14 cellular contexts compared by ENCODE assay signal in the genomic region with DNA sequence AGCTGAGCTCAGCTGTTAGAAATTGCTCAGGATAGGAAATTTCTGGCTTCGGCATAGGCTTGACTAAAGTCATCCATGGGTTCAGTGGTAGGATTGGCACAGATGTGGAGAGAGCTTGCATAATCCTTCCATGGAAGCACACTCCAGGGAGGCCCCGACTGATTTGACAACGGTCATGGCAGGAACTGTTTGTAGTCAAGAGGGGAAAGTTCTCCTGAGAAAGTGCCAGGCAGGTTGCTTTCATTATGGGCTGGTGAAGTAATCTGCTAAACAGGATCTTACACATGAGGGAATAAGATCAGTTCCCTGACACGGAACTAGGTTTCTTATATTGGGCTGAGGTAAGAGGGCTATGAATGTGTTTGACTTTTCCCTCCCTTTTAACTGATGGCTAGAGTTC.
DNase-seq lines count a peak whose midpoint lies in the region; ATAC-seq, FAIRE-seq and TF ChIP-seq lines count a peak whose summit lies in the region.
"Had no signal": no experiment of that assay in that cellular context is flagged by ENCODE, and none has a peak within 500 bp of the region (broad histone marks: within the 10 kb centered on the region; RNA-seq: fewer than 3 reads in every experiment).

No MANE protein-coding gene starts in this region.

- no peak for TF ChIP-seq CTCF in fibroblast of the aortic adventitia (IDR thresholded peaks at IDR 0.05; ENCODE audit: insufficient read depth, low read length)

- CTCF ChIA-PET in CD8-positive, alpha-beta memory T cell (lab: Charles Lee): interaction anchor here (0.9 kb wide), 1 partner anchor 17 kb away, joined by 3 read pairs; no protein-coding TSS in a partner anchor

- POLR2A ChIA-PET in CD8-positive, alpha-beta memory T cell (lab: Charles Lee): no interaction called here

- H3K4me3 ChIP-seq in CD8-positive, alpha-beta memory T cell (ENCODE audit: low read length): no peak overlapping the region
- H3K4me3 ChIP-seq in fibroblast of the aortic adventitia (ENCODE audit: low read depth, low read length): peak overlapping the region; percentile 31

- no peak overlapping the region for H3K4me3 Mint-ChIP-seq in CD8-positive, alpha-beta memory T cell
- H3K4me3 Mint-ChIP-seq: nephron had no signal

- no peaks in the 10 kb centered on the region for H3K4me1 ChIP-seq in CD8-positive, alpha-beta memory T cell (ENCODE audit: insufficient read depth, low read length)

- H3K27me3 ChIP-seq in CD8-positive, alpha-beta memory T cell (ENCODE audit: insufficient read depth, low read length, poor library complexity, severe bottlenecking): no peaks in the 10 kb centered on the region

- H3K36me3 Mint-ChIP-seq in CD8-positive, alpha-beta memory T cell: peaks cover 6 to 44% (median 10%) of the 10 kb centered on the region in 3 donors

- H3K9me3 ChIP-seq in CD8-positive, alpha-beta memory T cell (ENCODE audit: low read length): no peaks in the 10 kb centered on the region

- no peaks in the 10 kb centered on the region for H3K9me3 Mint-ChIP-seq in CD8-positive, alpha-beta memory T cell

- no peak overlapping the region for H3K27ac ChIP-seq in CD8-positive, alpha-beta memory T cell (ENCODE audit: low read depth, low read length)
- H3K27ac ChIP-seq: RWPE1 had no signal

- FAIRE-seq in GM12892 (lab: Jason Lieb, UNC) (no peak), urothelium cell line (lab: Jason Lieb, UNC) (no peak), frontal cortex (lab: Jason Lieb, UNC) (no peak)
- FAIRE-seq: colon had no signal

- DNase-seq in CD8-positive, alpha-beta memory T cell: no peak
- peak; percentile 39 for DNase-seq in MV-4-11 (lab: John Stamatoyannopoulos, UW)
- peak; percentile 71 for DNase-seq in fibroblast of the aortic adventitia (ENCODE audit: low read depth)
- peak; percentile 63 for DNase-seq in sciatic nerve (ENCODE audit: low spot score)
- no peak for DNase-seq in GM12892 (ENCODE audit: insufficient read length)
- DNase-seq in urothelium cell line (ENCODE audit: low spot score): no peak
- DNase-seq in frontal cortex (ENCODE audit: low spot score in 2 of 2): no peak
- DNase-seq: activated CD4-positive, CD25-positive, alpha-beta regulatory T cell; activated effector memory CD4-positive, alpha-beta T cell treated with anti-CD3 and anti-CD28 coated beads, Interleukin-2, amount 50 U/mL, for 16 hours; stimulated activated CD4-positive, alpha-beta T cell treated with anti-CD3 and anti-CD28 coated beads, Interleukin-1b, Interleukin-23, amount 100 ng/mL, for 48 hours had no signal

- H3K4me1 Mint-ChIP-seq in CD8-positive, alpha-beta memory T cell: peaks cover 0 to 9% (median 9%) of the 10 kb centered on the region in 3 donors

- intact Hi-C loops in sciatic nerve (cut with DNase I): no loop called here

- no peak for TF ChIP-seq POLR2A in GM12892 (IDR thresholded peaks at IDR 0.05; ENCODE audit: low read depth, low read length)

- peak overlapping the region in 5 of 8 donors; percentile 1 to 54 (median 36) for H3K27ac Mint-ChIP-seq in CD8-positive, alpha-beta memory T cell
- H3K27ac Mint-ChIP-seq: nephron had no signal

- no peaks in the 10 kb centered on the region for H3K27me3 Mint-ChIP-seq in CD8-positive, alpha-beta memory T cell

- ATAC-seq in sciatic nerve (peak; percentile 92), HG02798 (IDR thresholded peaks at IDR 0.05; ENCODE audit: poor library complexity, unreplicated experiment) (no peak)

- no peaks in the 10 kb centered on the region for H3K36me3 ChIP-seq in CD8-positive, alpha-beta memory T cell (ENCODE audit: insufficient read depth, low read length)

Comparison
In these comparisons a context has a peak if more than half of its experiments do, and no peak if none do; other contexts are left out.
1. DNase-seq: peak in MV-4-11 (single experiment), fibroblast of the aortic adventitia (single experiment) and sciatic nerve (single experiment); none in CD8-positive, alpha-beta memory T cell (0 of 5), GM12892 (single experiment), urothelium cell line (single experiment) and frontal cortex (0 of 2).